Comparison of ENCODE assay signal across 1 cellular context in genomic region chr15:75734861-75735760, GRCh38.
TF ChIP-seq lines count a peak whose summit lies in the region.

No MANE protein-coding gene starts in this region.

TF ChIP-seq in GM12878, 131 proteins besides CTCF, POLR2A, EP300 and RAD21 (continued from another document):
- peak; percentile 89 for TF ChIP-seq PKNOX1 (IDR thresholded peaks at IDR 0.05)
- TF ChIP-seq RAD51 (IDR thresholded peaks at IDR 0.05) = peak; percentile 98
- peak in 1 of 2 experiments; percentile 88; a peak in 2 of 4 replicates for TF ChIP-seq BHLHE40 (IDR thresholded peaks at IDR 0.05; ENCODE audit: borderline replicate concordance in 1 of 2, low read depth in 2 of 2, low read length in 1 of 2)
- 0 out of 2 replicates have a peak, but pooled peaks have one; percentile 30 for TF ChIP-seq RELB (IDR thresholded peaks at IDR 0.05; ENCODE audit: low read depth)
- TF ChIP-seq IKZF1 (conservative IDR thresholded peaks at IDR 0.05) = peak; percentile 41; the same call in 1 of the 2 replicates
- TF ChIP-seq, protein P1, sequence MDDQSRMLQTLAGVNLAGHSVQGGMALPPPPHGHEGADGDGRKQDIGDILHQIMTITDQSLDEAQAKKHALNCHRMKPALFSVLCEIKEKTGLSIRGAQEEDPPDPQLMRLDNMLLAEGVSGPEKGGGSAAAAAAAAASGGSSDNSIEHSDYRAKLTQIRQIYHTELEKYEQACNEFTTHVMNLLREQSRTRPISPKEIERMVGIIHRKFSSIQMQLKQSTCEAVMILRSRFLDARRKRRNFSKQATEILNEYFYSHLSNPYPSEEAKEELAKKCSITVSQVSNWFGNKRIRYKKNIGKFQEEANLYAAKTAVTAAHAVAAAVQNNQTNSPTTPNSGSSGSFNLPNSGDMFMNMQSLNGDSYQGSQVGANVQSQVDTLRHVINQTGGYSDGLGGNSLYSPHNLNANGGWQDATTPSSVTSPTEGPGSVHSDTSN (IDR thresholded peaks at IDR 0.05; ENCODE audit: insufficient replicate concordance, low read depth, low read length) = peak; percentile 39
- peak; percentile 55 to 62 for TF ChIP-seq IKZF2 (IDR thresholded peaks at IDR 0.05)
